In the genomic region with DNA sequence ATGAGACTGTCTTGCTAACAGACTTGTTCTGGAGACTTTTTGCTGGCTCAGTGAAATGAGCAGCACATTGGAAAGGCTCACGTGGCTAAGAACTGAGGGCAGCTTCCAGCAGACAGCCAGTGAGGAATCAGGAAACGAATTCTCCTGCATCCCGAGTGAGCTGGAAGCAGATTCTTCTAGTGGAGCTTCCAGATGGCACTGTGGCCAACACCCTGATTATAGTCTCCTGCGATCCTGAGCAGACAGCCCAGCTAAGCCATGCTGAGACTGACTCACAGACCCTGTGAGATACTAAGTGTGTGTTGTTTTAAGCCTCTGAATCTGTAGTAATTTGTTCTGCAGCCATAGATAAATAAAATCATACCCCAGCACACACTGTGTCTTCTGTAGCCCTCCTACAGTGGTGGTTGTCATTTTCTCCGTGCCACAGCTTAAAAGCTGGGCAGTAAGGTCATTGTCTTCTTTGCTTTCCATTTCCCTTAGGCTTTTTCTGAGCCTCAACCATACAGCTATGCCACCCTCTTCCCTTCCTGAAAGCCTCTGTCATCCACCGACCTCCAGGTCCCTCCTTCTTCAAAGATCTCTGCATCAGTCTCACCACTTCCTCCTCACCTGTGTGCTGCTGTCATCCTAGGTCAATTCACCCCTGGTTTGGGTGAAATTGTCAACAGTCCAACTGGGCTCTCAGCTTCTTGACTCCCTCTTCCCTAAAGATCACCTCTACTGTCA, we compare ENCODE assay signal across 13 cellular contexts. TPM values are rescaled to one million over a fixed set of nuclear protein-coding genes. Genes with fewer than 3 reads are reported as not detected.
DNase-seq lines count a peak whose midpoint lies in the region; ATAC-seq and TF ChIP-seq lines count a peak whose summit lies in the region.
"Had no signal": no experiment of that assay in that cellular context is flagged by ENCODE, and none has a peak within 500 bp of the region (broad histone marks: within the 10 kb centered on the region; RNA-seq: fewer than 3 reads in every experiment).

No MANE protein-coding gene starts in this region.

- no peak overlapping the region for H3K27ac Mint-ChIP-seq in activated CD8-positive, alpha-beta T cell treated with anti-CD3 and anti-CD28 coated beads for 36 hours
- H3K27ac Mint-ChIP-seq: activated naive CD8-positive, alpha-beta T cell treated with anti-CD3 and anti-CD28 coated beads, Interleukin-2, amount 10 ng/mL, durations not matched to agents 7 days and 5 days; CD4-positive, alpha-beta memory T cell; stimulated activated memory B cell treated with anti-CD40 and anti-IgM and Interleukin-4, amounts not matched to agents 10 μg/mL and 1 μg/mL and 100 μg/mL, for 72 hours had no signal

- in situ Hi-C loops in G401 (cut with HindIII; ENCODE audit: low sequenced_read_pairs), result no loop called here

- no peaks in the 10 kb centered on the region for H3K36me3 Mint-ChIP-seq in activated CD8-positive, alpha-beta T cell treated with anti-CD3 and anti-CD28 coated beads for 36 hours (ENCODE audit: low read depth)
- H3K36me3 Mint-ChIP-seq: activated naive CD8-positive, alpha-beta T cell treated with anti-CD3 and anti-CD28 coated beads, Interleukin-2, amount 10 ng/mL, durations not matched to agents 7 days and 5 days; stimulated activated memory B cell treated with anti-CD40 and anti-IgM and Interleukin-4, amounts not matched to agents 10 μg/mL and 1 μg/mL and 100 μg/mL, for 72 hours had no signal

- intact Hi-C loops in activated CD8-positive, alpha-beta T cell treated with anti-CD3 and anti-CD28 coated beads for 36 hours (cut with micrococcal nuclease), result no loop called here

- H3K4me3 ChIP-seq in WERI-Rb-1 (ENCODE audit: low read depth, low read length) (no peak overlapping the region), skeletal muscle satellite cell (ENCODE audit: low read length) (no peak overlapping the region)
- H3K4me3 ChIP-seq: uterus had no signal

- peaks cover 6% of the 10 kb centered on the region for H3K9me3 ChIP-seq in WERI-Rb-1 (ENCODE audit: severe bottlenecking)
- H3K9me3 ChIP-seq in skeletal muscle satellite cell (replicated peaks; ENCODE audit: low read length), result no peaks in the 10 kb centered on the region
- H3K9me3 ChIP-seq: uterus had no signal

- H3K9ac ChIP-seq in skeletal muscle satellite cell (ENCODE audit: low read depth, low read length), result no peak overlapping the region

- no peaks in the 10 kb centered on the region for H3K4me1 Mint-ChIP-seq in activated CD8-positive, alpha-beta T cell treated with anti-CD3 and anti-CD28 coated beads for 36 hours (ENCODE audit: low read depth)
- H3K4me1 Mint-ChIP-seq: CD4-positive, alpha-beta memory T cell; stimulated activated memory B cell treated with anti-CD40 and anti-IgM and Interleukin-4, amounts not matched to agents 10 μg/mL and 1 μg/mL and 100 μg/mL, for 72 hours had no signal

- peaks cover 15% of the 10 kb centered on the region for H3K4me1 ChIP-seq in skeletal muscle satellite cell (ENCODE audit: control insufficient read depth, insufficient read depth, low read length)
- H3K4me1 ChIP-seq: uterus had no signal

- no peaks in the 10 kb centered on the region for H3K27me3 ChIP-seq in WERI-Rb-1 (ENCODE audit: insufficient read depth, low read depth, severe bottlenecking)
- peaks cover 4% of the 10 kb centered on the region for H3K27me3 ChIP-seq in skeletal muscle satellite cell (ENCODE audit: control insufficient read depth, insufficient read depth, low read length)
- H3K27me3 ChIP-seq: uterus had no signal

- peak overlapping the region; percentile 42 for H3K27ac ChIP-seq in WERI-Rb-1
- H3K27ac ChIP-seq: uterus had no signal

- H3K9me3 Mint-ChIP-seq in activated CD8-positive, alpha-beta T cell treated with anti-CD3 and anti-CD28 coated beads for 36 hours, result peaks cover 5% of the 10 kb centered on the region

- ATAC-seq in activated CD8-positive, alpha-beta T cell treated with anti-CD3 and anti-CD28 coated beads for 36 hours, result no peak
- no peak for ATAC-seq in HG03135 (IDR thresholded peaks at IDR 0.05; ENCODE audit: unreplicated experiment)
- ATAC-seq: stimulated activated memory B cell treated with anti-CD40 and anti-IgM and Interleukin-4, amounts not matched to agents 10 μg/mL and 1 μg/mL and 100 μg/mL, for 72 hours had no signal

- H3K4me2 ChIP-seq in skeletal muscle satellite cell (ENCODE audit: low read length), result peak overlapping the region; percentile 22

- POLR2A ChIA-PET in activated CD8-positive, alpha-beta T cell treated with anti-CD3 and anti-CD28 coated beads for 36 hours (lab: Charles Lee), result no interaction called here

- DNase-seq in G401 (ENCODE audit: low spot score) (peak; percentile 87), WERI-Rb-1 (peak; percentile 75), fibroblast of gingiva (ENCODE audit: low read depth) (peak; percentile 40), nucleus accumbens (lab: John Stamatoyannopoulos, UW) (no peak)
- DNase-seq in activated CD8-positive, alpha-beta T cell treated with anti-CD3 and anti-CD28 coated beads for 36 hours, result no peak
- DNase-seq in activated effector memory CD4-positive, alpha-beta T cell treated with Interleukin-2 at 50 U/mL for 16 hours, result no peak
- DNase-seq: activated naive CD8-positive, alpha-beta T cell treated with anti-CD3 and anti-CD28 coated beads, Interleukin-2, amount 10 ng/mL, durations not matched to agents 7 days and 5 days; CD4-positive, alpha-beta memory T cell; stimulated activated CD4-positive, alpha-beta T cell treated with anti-CD3 and anti-CD28 coated beads, Interleukin-4, amount 100 ng/mL, for 1 hour; uterus had no signal

- CTCF ChIA-PET in activated CD8-positive, alpha-beta T cell treated with anti-CD3 and anti-CD28 coated beads for 36 hours (lab: Charles Lee), result interaction anchor here (1.0 to 8.9 kb wide), 2 partner anchors 13 to 36 kb away, joined by 3 to 43 read pairs; no protein-coding TSS in a partner anchor

- H3K36me3 ChIP-seq in WERI-Rb-1 (no peaks in the 10 kb centered on the region), skeletal muscle satellite cell (ENCODE audit: insufficient read depth, low read length) (no peaks in the 10 kb centered on the region)
- H3K36me3 ChIP-seq: uterus had no signal

- peaks cover 21% of the 10 kb centered on the region for H3K27me3 Mint-ChIP-seq in activated CD8-positive, alpha-beta T cell treated with anti-CD3 and anti-CD28 coated beads for 36 hours

- no peak overlapping the region for H3K4me3 Mint-ChIP-seq in activated CD8-positive, alpha-beta T cell treated with anti-CD3 and anti-CD28 coated beads for 36 hours
- H3K4me3 Mint-ChIP-seq: activated naive CD8-positive, alpha-beta T cell treated with anti-CD3 and anti-CD28 coated beads, Interleukin-2, amount 10 ng/mL, durations not matched to agents 7 days and 5 days; stimulated activated memory B cell treated with anti-CD40 and anti-IgM and Interleukin-4, amounts not matched to agents 10 μg/mL and 1 μg/mL and 100 μg/mL, for 72 hours had no signal

- no peak for TF ChIP-seq CTCF in WERI-Rb-1 (IDR thresholded peaks at IDR 0.05; ENCODE audit: low read depth, low read length)
- TF ChIP-seq CTCF in activated CD8-positive, alpha-beta T cell treated with anti-CD3 and anti-CD28 coated beads for 36 hours (IDR thresholded peaks at IDR 0.05), result no peak

RNA-seq across cellular contexts. Expression of gene TSPAN9, which starts 15.9 kb away (rescaled TPM):
- total RNA-seq in G401 (2014; rRNA removed; shearing (Covaris generic)), result 18.8 and 19.1 TPM in 2 replicates
- 5.8 and 15.9 TPM in 2 replicates for total RNA-seq in skeletal muscle satellite cell (2012; rRNA removed)
- under 1 TPM in 1 of 2 experiments, not detected in 1; 0.07 TPM for total RNA-seq in activated CD8-positive, alpha-beta T cell treated with anti-CD3 and anti-CD28 coated beads for 36 hours

Comparison
In these comparisons a context has a peak if more than half of its experiments do, and no peak if none do; other contexts are left out.
1. DNase-seq: peak in G401 (single experiment), WERI-Rb-1 (single experiment) and fibroblast of gingiva (single experiment); none in activated CD8-positive, alpha-beta T cell treated with anti-CD3 and anti-CD28 coated beads for 36 hours (single experiment), nucleus accumbens (0 of 56) and activated effector memory CD4-positive, alpha-beta T cell treated with Interleukin-2 at 50 U/mL for 16 hours (single experiment).
2. RNA of gene TSPAN9, which starts 15.9 kb away (total RNA-seq): 18.8 to 19.1 TPM in G401; 0.07 TPM in activated CD8-positive, alpha-beta T cell treated with anti-CD3 and anti-CD28 coated beads for 36 hours; every median in the first group is over 10 times any median in the second.